ENCODE assay signal across 2 cellular contexts in genomic region chr7:98836811-98837631, GRCh38.
TF ChIP-seq lines count a peak whose summit lies in the region.

No MANE protein-coding gene starts in this region.

TF ChIP-seq in GM12891, 5 proteins besides CTCF, POLR2A, EP300 and RAD21:
- TF ChIP-seq POU2F2 (IDR thresholded peaks at IDR 0.05; ENCODE audit: low read depth, low read length) (no peak), POLR2AphosphoS5 (IDR thresholded peaks at IDR 0.05; ENCODE audit: low read depth, low read length) (no peak), PAX5 (IDR thresholded peaks at IDR 0.05; ENCODE audit: insufficient read depth, low read length, severe bottlenecking) (no peak), TAF1 (IDR thresholded peaks at IDR 0.05; ENCODE audit: low read depth, low read length) (no peak), SPI1 (IDR thresholded peaks at IDR 0.05; ENCODE audit: low read depth, low read length) (no peak)

TF ChIP-seq in HepG2, 621 proteins besides CTCF, POLR2A, EP300 and RAD21:
- peak; percentile 73 for TF ChIP-seq STAG1 (CRISPR knock-in tag; IDR thresholded peaks at IDR 0.05)
- TF ChIP-seq XRCC5 (optimal IDR thresholded peaks at IDR 0.05; ENCODE audit: low read length): peak; percentile 58
- no peak for TF ChIP-seq ARNT2 (CRISPR knock-in tag; IDR thresholded peaks at IDR 0.05; ENCODE audit: low read depth)
- TF ChIP-seq ZNF772 (CRISPR knock-in tag; IDR thresholded peaks at IDR 0.05): no peak
- TF ChIP-seq ZNF337 (CRISPR knock-in tag; IDR thresholded peaks at IDR 0.05; ENCODE audit: borderline replicate concordance, low read depth): no peak
- TF ChIP-seq HOXA7 (CRISPR knock-in tag; IDR thresholded peaks at IDR 0.05): no peak
- TF ChIP-seq MZF1 (CRISPR knock-in tag; IDR thresholded peaks at IDR 0.05; ENCODE audit: borderline replicate concordance): no peak
- no peak for TF ChIP-seq ZNF232 (CRISPR knock-in tag; IDR thresholded peaks at IDR 0.05; ENCODE audit: borderline replicate concordance)
- peak; percentile 40 for TF ChIP-seq SMC3 (IDR thresholded peaks at IDR 0.05; ENCODE audit: low read length)
